In genomic region chr1:27632387-27633297, GRCh38 we compare ENCODE assay signal across 8 cellular contexts. TPM values are rescaled to one million over a fixed set of nuclear protein-coding genes. Genes with fewer than 3 reads are reported as not detected.
DNase-seq lines count a peak whose midpoint lies in the region; ATAC-seq and TF ChIP-seq lines count a peak whose summit lies in the region.

No MANE protein-coding gene starts in this region.

- no TSS peak for BruUV-seq in Calu3 (replicated peaks; lab: Mats Ljungman, UMichigan)

- ATAC-seq in GM21576 (IDR thresholded peaks at IDR 0.05; ENCODE audit: unreplicated experiment) (peak; percentile 26), activated B cell treated with CpG ODN at 0.5 μM for 24 hours (ENCODE audit: low read depth) (peak; percentile 30), gastroesophageal sphincter (no peak), GM21360 (IDR thresholded peaks at IDR 0.05; ENCODE audit: unreplicated experiment) (no peak)

- H3K27me3 Mint-ChIP-seq in activated B cell treated with CpG ODN at 0.5 μM for 24 hours (no peaks in the 10 kb centered on the region), Calu3 (ENCODE audit: unreplicated experiment) (peaks cover 83% of the 10 kb centered on the region)

- CTCF ChIA-PET in activated B cell treated with CpG ODN at 0.5 μM for 24 hours (lab: Charles Lee) (interaction anchor here (1.2 to 2.2 kb wide), 4 partner anchors 10 to 32 kb away, joined by 3 to 7 read pairs (median 6); no protein-coding TSS in a partner anchor), Calu3 (lab: Charles Lee) (interaction anchor here (0.7 kb wide), 1 partner anchor 15 kb away, joined by 5 read pairs; no protein-coding TSS in a partner anchor)

- H3K9me3 Mint-ChIP-seq in activated B cell treated with CpG ODN at 0.5 μM for 24 hours = no peaks in the 10 kb centered on the region
- H3K9me3 Mint-ChIP-seq in Calu3 (ENCODE audit: low read depth, unreplicated experiment) = no peaks in the 10 kb centered on the region

- H3K4me1 ChIP-seq in gastroesophageal sphincter = peaks cover 0 to 62% (median 23%) of the 10 kb centered on the region in 3 donors

- POLR2A ChIA-PET in activated B cell treated with CpG ODN at 0.5 μM for 24 hours (lab: Charles Lee) = interaction anchor here (0.5 to 15.1 kb wide), 9 partner anchors 7 to 1344 kb away, joined by 3 to 271 read pairs (median 3); no protein-coding TSS in a partner anchor

- H3K4me1 Mint-ChIP-seq in activated B cell treated with CpG ODN at 0.5 μM for 24 hours (peaks cover 93% of the 10 kb centered on the region), Calu3 (ENCODE audit: low read depth, unreplicated experiment) (no peaks in the 10 kb centered on the region)

- no peak for TF ChIP-seq POLR2A in gastroesophageal sphincter (IDR thresholded peaks at IDR 0.05)

- no peaks in the 10 kb centered on the region for H3K36me3 ChIP-seq in gastroesophageal sphincter

- H3K36me3 Mint-ChIP-seq in activated B cell treated with CpG ODN at 0.5 μM for 24 hours (ENCODE audit: low read depth) (no peaks in the 10 kb centered on the region), Calu3 (ENCODE audit: insufficient read depth, unreplicated experiment) (no peaks in the 10 kb centered on the region)

- no peaks in the 10 kb centered on the region for H3K9me3 ChIP-seq in gastroesophageal sphincter

- TF ChIP-seq EP300 in gastroesophageal sphincter (IDR thresholded peaks at IDR 0.05) = no peak

- intact Hi-C loops in activated B cell treated with CpG ODN at 0.5 μM for 24 hours (cut with micrococcal nuclease) (loop anchor here (1.0 kb wide), 2 partner anchors 7 to 23 kb away; no protein-coding TSS in a partner anchor), Calu3 (cut with micrococcal nuclease; ENCODE audit: unreplicated experiment) (no loop called here)

- H3K4me3 ChIP-seq in gastroesophageal sphincter = peak overlapping the region in 1 of 2 donors; percentile 54

- peak; percentile 82 for DNase-seq in CMK (ENCODE audit: low read depth)
- no peak for DNase-seq in activated B cell treated with CpG ODN at 0.5 μM for 24 hours
- DNase-seq in stimulated activated naive CD4-positive, alpha-beta T cell treated with Interleukin-2 at 50 U/mL for 16 hours (lab: John Stamatoyannopoulos, UW) = peak; percentile 56
- no peak for DNase-seq in NCI-H526 treated with DMSO at 0.1 percent for 48 hours (lab: John Stamatoyannopoulos, UW)
- no peak for DNase-seq in Calu3

- peak overlapping the region; percentile 75 for H3K4me3 Mint-ChIP-seq in activated B cell treated with CpG ODN at 0.5 μM for 24 hours
- no peak overlapping the region for H3K4me3 Mint-ChIP-seq in Calu3 (ENCODE audit: low read depth, unreplicated experiment)

- H3K27ac Mint-ChIP-seq in activated B cell treated with CpG ODN at 0.5 μM for 24 hours = peak overlapping the region; percentile 83
- H3K27ac Mint-ChIP-seq in Calu3 (ENCODE audit: unreplicated experiment) = no peak overlapping the region

- 59 to 85% methylated on average over 3 to 7 of the region's 14 CpGs for WGBS in gastroesophageal sphincter (ENCODE audit: low coverage in 1 of 2), 2 donors

- peak overlapping the region in 3 of 4 donors; percentile 66 to 81 (median 71) for H3K27ac ChIP-seq in gastroesophageal sphincter

- peaks cover 30% of the 10 kb centered on the region for H3K27me3 ChIP-seq in gastroesophageal sphincter

- TF ChIP-seq CTCF in activated B cell treated with CpG ODN at 0.5 μM for 24 hours (IDR thresholded peaks at IDR 0.05) (no peak), gastroesophageal sphincter (IDR thresholded peaks at IDR 0.05) (no peak), Calu3 (IDR thresholded peaks at IDR 0.05; ENCODE audit: unreplicated experiment) (no peak)

RNA-seq across cellular contexts. Expression of gene FGR, which starts 2.3 kb away (rescaled TPM):
- total RNA-seq in activated B cell treated with CpG ODN at 0.5 μM for 24 hours (28.6 and 28.8 TPM in 2 replicates), gastroesophageal sphincter (10 to 100 TPM in 3 of 4 donors, 1 to 10 TPM in 1; 9.2 to 17.8 (median 10.1) TPM), Calu3 (2022) (not detected in 2 replicates)

RNA-seq across cellular contexts. Expression of gene AHDC1, which starts 28.7 kb away (rescaled TPM):
- total RNA-seq in activated B cell treated with CpG ODN at 0.5 μM for 24 hours (22.4 and 23.3 TPM in 2 replicates), gastroesophageal sphincter (10 to 100 TPM; 18.2 to 50.3 (median 27.7) TPM), Calu3 (2022) (20.8 and 21.5 TPM in 2 replicates)

RNA-seq across cellular contexts. Expression of gene IFI6, which starts 39.4 kb away (rescaled TPM):
- total RNA-seq in activated B cell treated with CpG ODN at 0.5 μM for 24 hours (10.9 and 11.4 TPM in 2 replicates), gastroesophageal sphincter (10 to 100 TPM; 28.5 to 98.5 (median 55.1) TPM), Calu3 (2022) (426 and 1,520 TPM in 2 replicates)

Comparison
In these comparisons a context has a peak if more than half of its experiments do, and no peak if none do; other contexts are left out.
1. DNase-seq: peak in CMK (single experiment) and stimulated activated naive CD4-positive, alpha-beta T cell treated with Interleukin-2 at 50 U/mL for 16 hours (single experiment); none in activated B cell treated with CpG ODN at 0.5 μM for 24 hours (single experiment), NCI-H526 treated with DMSO at 0.1 percent for 48 hours (single experiment) and Calu3 (single experiment).
2. ATAC-seq: peak in GM21576 (single experiment) and activated B cell treated with CpG ODN at 0.5 μM for 24 hours (single experiment); none in gastroesophageal sphincter (single experiment) and GM21360 (single experiment).
3. RNA of gene FGR, which starts 2.3 kb away (total RNA-seq): 28.6 to 28.8 TPM in activated B cell treated with CpG ODN at 0.5 μM for 24 hours and 9.2 to 17.8 TPM in gastroesophageal sphincter; not detected in Calu3; every median in the first group is over 10 times any median in the second.